1 cellular context compared by ENCODE assay signal in genomic region chr20:6055161-6055783, GRCh38.
TF ChIP-seq lines count a peak whose summit lies in the region.

No MANE protein-coding gene starts in this region.

TF ChIP-seq in K562, 482 proteins besides CTCF, POLR2A, EP300 and RAD21 (continued from another document):
- TF ChIP-seq PRDM10 (IDR thresholded peaks at IDR 0.05; ENCODE audit: partially characterized antibody) (no peak), SPI1 (IDR thresholded peaks at IDR 0.05; ENCODE audit: borderline replicate concordance, low read depth, low read length) (no peak), TCF7 (IDR thresholded peaks at IDR 0.05; ENCODE audit: borderline replicate concordance) (peak; percentile 91; the same call in 1 of the 2 replicates)
